In genomic region chr20:25251558-25251957, GRCh38 we compare ENCODE assay signal across 2 cellular contexts.
TF ChIP-seq lines count a peak whose summit lies in the region.

No MANE protein-coding gene starts in this region.

TF ChIP-seq in HepG2, 621 proteins besides CTCF, POLR2A, EP300 and RAD21:
- no peak for TF ChIP-seq PHF21A (CRISPR knock-in tag; IDR thresholded peaks at IDR 0.05)
- no peak for TF ChIP-seq ISX (CRISPR knock-in tag; conservative IDR thresholded peaks at IDR 0.05)
- TF ChIP-seq FOXA1 (IDR thresholded peaks at IDR 0.05), result no peak
- TF ChIP-seq FOXA1 (CRISPR knock-in tag; IDR thresholded peaks at IDR 0.05), result no peak
- TF ChIP-seq MTA3 (CRISPR knock-in tag; IDR thresholded peaks at IDR 0.05), result no peak
- TF ChIP-seq MED8 (CRISPR knock-in tag; IDR thresholded peaks at IDR 0.05; ENCODE audit: insufficient replicate concordance), result peak; percentile 31
- TF ChIP-seq, protein P1, sequence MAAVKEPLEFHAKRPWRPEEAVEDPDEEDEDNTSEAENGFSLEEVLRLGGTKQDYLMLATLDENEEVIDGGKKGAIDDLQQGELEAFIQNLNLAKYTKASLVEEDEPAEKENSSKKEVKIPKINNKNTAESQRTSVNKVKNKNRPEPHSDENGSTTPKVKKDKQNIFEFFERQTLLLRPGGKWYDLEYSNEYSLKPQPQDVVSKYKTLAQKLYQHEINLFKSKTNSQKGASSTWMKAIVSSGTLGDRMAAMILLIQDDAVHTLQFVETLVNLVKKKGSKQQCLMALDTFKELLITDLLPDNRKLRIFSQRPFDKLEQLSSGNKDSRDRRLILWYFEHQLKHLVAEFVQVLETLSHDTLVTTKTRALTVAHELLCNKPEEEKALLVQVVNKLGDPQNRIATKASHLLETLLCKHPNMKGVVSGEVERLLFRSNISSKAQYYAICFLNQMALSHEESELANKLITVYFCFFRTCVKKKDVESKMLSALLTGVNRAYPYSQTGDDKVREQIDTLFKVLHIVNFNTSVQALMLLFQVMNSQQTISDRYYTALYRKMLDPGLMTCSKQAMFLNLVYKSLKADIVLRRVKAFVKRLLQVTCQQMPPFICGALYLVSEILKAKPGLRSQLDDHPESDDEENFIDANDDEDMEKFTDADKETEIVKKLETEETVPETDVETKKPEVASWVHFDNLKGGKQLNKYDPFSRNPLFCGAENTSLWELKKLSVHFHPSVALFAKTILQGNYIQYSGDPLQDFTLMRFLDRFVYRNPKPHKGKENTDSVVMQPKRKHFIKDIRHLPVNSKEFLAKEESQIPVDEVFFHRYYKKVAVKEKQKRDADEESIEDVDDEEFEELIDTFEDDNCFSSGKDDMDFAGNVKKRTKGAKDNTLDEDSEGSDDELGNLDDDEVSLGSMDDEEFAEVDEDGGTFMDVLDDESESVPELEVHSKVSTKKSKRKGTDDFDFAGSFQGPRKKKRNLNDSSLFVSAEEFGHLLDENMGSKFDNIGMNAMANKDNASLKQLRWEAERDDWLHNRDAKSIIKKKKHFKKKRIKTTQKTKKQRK (IDR thresholded peaks at IDR 0.05; ENCODE audit: low read length), result no peak
- TF ChIP-seq ZNF317 (CRISPR knock-in tag; IDR thresholded peaks at IDR 0.05), result no peak
- no peak for TF ChIP-seq SP1 (IDR thresholded peaks at IDR 0.05)
- TF ChIP-seq SP1 (CRISPR knock-in tag; IDR thresholded peaks at IDR 0.05), result no peak
- no peak for TF ChIP-seq GTF2F1 (IDR thresholded peaks at IDR 0.05; ENCODE audit: low read length)
- no peak for TF ChIP-seq ZNF460 (CRISPR knock-in tag; IDR thresholded peaks at IDR 0.05; ENCODE audit: borderline replicate concordance)
- TF ChIP-seq ZBTB38 (CRISPR knock-in tag; IDR thresholded peaks at IDR 0.05), result peak; percentile 73; the same call in 1 of the 2 replicates
TF ChIP-seq in HepG2: peak in this region for 2.

TF ChIP-seq in neural cell, 6 proteins besides CTCF, POLR2A, EP300 and RAD21:
- TF ChIP-seq MXI1 (conservative IDR thresholded peaks at IDR 0.05; ENCODE audit: poor library complexity, severe bottlenecking) (no peak), POLR2AphosphoS5 (IDR thresholded peaks at IDR 0.05) (no peak), SMC3 (conservative IDR thresholded peaks at IDR 0.05; ENCODE audit: poor library complexity) (no peak), TAF1 (IDR thresholded peaks at IDR 0.05; ENCODE audit: low read depth) (no peak), EZH2 (IDR thresholded peaks at IDR 0.05; ENCODE audit: borderline replicate concordance, insufficient read depth, low read length, poor library complexity, severe bottlenecking) (no peak), REST (IDR thresholded peaks at IDR 0.05; ENCODE audit: borderline replicate concordance) (no peak)
